ENCODE assay signal across 8 cellular contexts in the genomic region with DNA sequence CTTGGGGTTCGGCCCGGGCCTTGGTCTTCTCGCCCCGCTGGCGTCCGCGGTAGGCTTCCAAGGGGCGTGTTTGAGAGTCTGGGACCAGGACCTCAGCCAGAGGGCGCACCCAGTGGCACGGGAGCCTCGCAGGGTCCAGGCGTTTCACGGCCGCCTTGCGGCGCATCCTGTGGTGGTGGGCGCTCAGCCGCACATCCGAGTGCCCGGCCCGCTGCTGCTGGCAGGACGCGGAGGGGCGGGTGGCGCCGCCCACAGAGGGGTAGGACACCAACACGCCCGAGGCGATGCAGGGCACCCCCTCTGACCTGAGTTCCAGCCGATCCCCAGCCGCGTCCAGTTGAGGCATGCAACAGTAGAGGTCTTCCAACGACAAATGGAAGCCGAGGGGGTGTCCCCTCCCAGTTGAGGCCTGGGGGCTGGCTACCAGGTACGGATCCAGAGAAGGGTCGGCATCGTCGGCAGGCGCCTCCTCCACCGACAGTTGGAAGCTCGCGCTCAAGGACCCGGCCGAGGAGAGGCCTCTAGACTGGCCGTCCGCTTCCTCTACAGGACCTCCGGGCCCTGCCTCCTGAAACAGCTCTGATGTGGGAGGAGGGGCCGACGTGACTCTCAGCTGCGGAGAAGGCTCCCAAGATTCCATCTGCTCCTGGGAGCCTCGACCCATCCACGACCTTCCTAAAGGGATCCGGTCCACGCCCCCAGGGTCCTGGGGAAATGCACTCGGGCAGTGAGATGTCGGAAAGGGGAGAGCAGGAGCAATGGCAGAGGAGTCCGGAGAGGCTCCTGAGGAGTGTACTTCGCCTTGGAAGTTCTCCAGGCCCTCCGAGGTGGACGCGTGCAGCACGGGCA. TPM values are rescaled to one million over a fixed set of nuclear protein-coding genes. Genes with fewer than 3 reads are reported as not detected.
A peak's percentile ranks its signal among the peaks of the same experiment; 100 is the strongest.
DNase-seq lines count a peak whose midpoint lies in the region; ATAC-seq and TF ChIP-seq lines count a peak whose summit lies in the region.

No MANE protein-coding gene starts in this region.

- ATAC-seq in GM18505 (IDR thresholded peaks at IDR 0.05; ENCODE audit: unreplicated experiment) (peak; percentile 40), GM21515 (IDR thresholded peaks at IDR 0.05; ENCODE audit: unreplicated experiment) (no peak), GM19324 (IDR thresholded peaks at IDR 0.05; ENCODE audit: low FRiP score, unreplicated experiment) (no peak)

- no peak for TF ChIP-seq EP300 in sigmoid colon (IDR thresholded peaks at IDR 0.05)

- TF ChIP-seq POLR2A in GM18505 (IDR thresholded peaks at IDR 0.05; ENCODE audit: borderline replicate concordance, extremely low read depth, insufficient read depth, insufficient read length) (no peak), sigmoid colon (IDR thresholded peaks at IDR 0.05) (no peak)

- peaks cover 5% of the 10 kb centered on the region for H3K27me3 Mint-ChIP-seq in glutamatergic neuron (ENCODE audit: unreplicated experiment)

- H3K27me3 ChIP-seq in ACC112 (ENCODE audit: insufficient read depth, low read length): peaks cover 3% of the 10 kb centered on the region; the same call in 1 of the 2 replicates
- no peaks in the 10 kb centered on the region for H3K27me3 ChIP-seq in sigmoid colon

- no peak overlapping the region for H3K27ac Mint-ChIP-seq in glutamatergic neuron (ENCODE audit: unreplicated experiment)

- H3K4me1 Mint-ChIP-seq in glutamatergic neuron (ENCODE audit: low read depth, unreplicated experiment): peaks cover 10% of the 10 kb centered on the region

- H3K9me3 Mint-ChIP-seq in glutamatergic neuron (ENCODE audit: unreplicated experiment): peaks cover 5% of the 10 kb centered on the region

- no peaks in the 10 kb centered on the region for H3K36me3 ChIP-seq in ACC112 (ENCODE audit: insufficient read depth, low read length)
- no peaks in the 10 kb centered on the region for H3K36me3 ChIP-seq in sigmoid colon

- peak; percentile 49 to 56 for DNase-seq in activated T-cell treated with anti-CD3 and anti-CD28 coated beads, Interleukin-2, amount 50 U/mL, for 48 hours
- DNase-seq in glutamatergic neuron: peak; percentile 47
- peak; percentile 84 for DNase-seq in sigmoid colon
- no peak for DNase-seq in NCI-H526 treated with DMSO at 0.1 percent for 48 hours (lab: John Stamatoyannopoulos, UW)

- intact Hi-C loops in sigmoid colon (cut with DNase I): no loop called here

- H3K27ac ChIP-seq in ACC112 (ENCODE audit: low read depth, low read length) (no peak overlapping the region), sigmoid colon (peak overlapping the region; percentile 43 to 73 (median 62))

- WGBS in sigmoid colon, 2 donors: 12 to 35% methylated on average over 62 of the region's 62 CpGs

- no peaks in the 10 kb centered on the region for H3K36me3 Mint-ChIP-seq in glutamatergic neuron (ENCODE audit: unreplicated experiment)

- H2AFZ ChIP-seq in ACC112 (ENCODE audit: low read length, unreplicated experiment): peak overlapping the region; percentile 53

- peaks cover 3% of the 10 kb centered on the region for H3K4me1 ChIP-seq in ACC112 (ENCODE audit: control insufficient read depth, insufficient read depth, low read length, unreplicated experiment)
- H3K4me1 ChIP-seq in sigmoid colon: peaks cover 0 to 23% (median 20%) of the 10 kb centered on the region in 4 donors

- H3K4me3 Mint-ChIP-seq in glutamatergic neuron (ENCODE audit: unreplicated experiment): no peak overlapping the region

- no peaks in the 10 kb centered on the region for H3K79me2 ChIP-seq in ACC112 (ENCODE audit: control insufficient read depth, insufficient read depth, low read length, unreplicated experiment)

- H3K9me3 ChIP-seq in sigmoid colon: no peaks in the 10 kb centered on the region

- no peak for TF ChIP-seq CTCF in glutamatergic neuron (IDR thresholded peaks at IDR 0.05; ENCODE audit: partially characterized antibody, unreplicated experiment)
- TF ChIP-seq CTCF in sigmoid colon (IDR thresholded peaks at IDR 0.05): peak; percentile 6 to 43 (median 21)

- H3K4me3 ChIP-seq in ACC112 (ENCODE audit: low read depth, low read length) (peak overlapping the region; percentile 74), sigmoid colon (peak overlapping the region; percentile 44 to 72 (median 58))

RNA-seq across cellular contexts. Expression of a gene that starts 6.3 kb away (rescaled TPM):
- total RNA-seq in glutamatergic neuron (ENCODE audit: unreplicated experiment) (3.7 TPM), sigmoid colon (1 to 10 TPM in 3 of 4 donors, not detected in 1; 1.4 to 2.2 (median 2.0) TPM)
- 1 to 10 TPM in 2 of 3 donors, under 1 TPM in 1; 0.46 to 2.0 (median 1.8) TPM for polyA plus RNA-seq in sigmoid colon

RNA-seq across cellular contexts. Expression of a gene that starts 6.4 kb away (rescaled TPM):
- total RNA-seq in glutamatergic neuron (ENCODE audit: unreplicated experiment) (29.5 TPM), sigmoid colon (10 to 100 TPM in 2 of 4 donors, 1 to 10 TPM in 2; 7.5 to 13.3 (median 9.8) TPM)
- 10 to 100 TPM in 1 of 3 donors, 1 to 10 TPM in 2; 3.0 to 13.6 (median 3.2) TPM for polyA plus RNA-seq in sigmoid colon

RNA-seq across cellular contexts. Expression of a gene that starts 26.6 kb away (rescaled TPM):
- total RNA-seq in glutamatergic neuron (ENCODE audit: unreplicated experiment): 88.7 TPM
- 10 to 100 TPM; 13.5 to 20.0 (median 17.0) TPM for total RNA-seq in sigmoid colon
- polyA plus RNA-seq in sigmoid colon: 10 to 100 TPM; 15.0 to 44.6 (median 16.2) TPM

RNA-seq across cellular contexts. Expression of a gene that starts 35.0 kb away (rescaled TPM):
- 832 TPM for total RNA-seq in glutamatergic neuron (ENCODE audit: unreplicated experiment)
- total RNA-seq in sigmoid colon: 100 to 1,000 TPM in 3 of 4 donors, 10 to 100 TPM in 1; 99.2 to 137 (median 107) TPM
- 10 to 100 TPM; 67.3 to 93.2 (median 69.4) TPM for polyA plus RNA-seq in sigmoid colon

RNA-seq across cellular contexts. Expression of a gene that starts 39.8 kb away (rescaled TPM):
- total RNA-seq in glutamatergic neuron (ENCODE audit: unreplicated experiment): 18.5 TPM
- 10 to 100 TPM in 2 of 4 donors, 1 to 10 TPM in 2; 7.5 to 41.8 (median 15.0) TPM for total RNA-seq in sigmoid colon
- polyA plus RNA-seq in sigmoid colon: 10 to 100 TPM; 12.9 to 36.9 (median 19.2) TPM
